In the genomic region with DNA sequence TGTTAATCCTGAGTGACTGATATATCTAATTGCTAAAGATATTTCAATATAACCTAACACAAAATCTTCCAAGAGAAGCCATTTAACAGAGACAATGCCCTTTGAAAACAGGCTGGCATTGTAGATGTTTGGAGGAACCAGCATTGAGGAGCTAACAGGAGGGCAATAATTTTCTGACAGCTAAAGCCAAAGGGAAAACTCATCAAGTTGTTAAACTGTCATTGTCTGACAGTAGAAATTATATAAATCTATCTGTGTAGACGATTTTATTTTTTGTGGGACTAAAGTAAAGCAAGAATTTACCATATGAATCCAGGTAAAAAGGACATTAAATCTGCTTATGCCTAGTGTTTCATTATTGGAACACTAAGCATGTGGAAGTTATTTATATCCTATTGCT, we compare ENCODE assay signal across 3 cellular contexts.
"Had no signal": no experiment of that assay in that cellular context is flagged by ENCODE, and none has a peak within 500 bp of the region (broad histone marks: within the 10 kb centered on the region; RNA-seq: fewer than 3 reads in every experiment).

No MANE protein-coding gene starts in this region.

- DNase-seq: GDM1, GF-D8 had no signal

- H3K4me3 ChIP-seq: GM12878 had no signal
